Comparison of ENCODE assay signal across 21 cellular contexts in the genomic region with DNA sequence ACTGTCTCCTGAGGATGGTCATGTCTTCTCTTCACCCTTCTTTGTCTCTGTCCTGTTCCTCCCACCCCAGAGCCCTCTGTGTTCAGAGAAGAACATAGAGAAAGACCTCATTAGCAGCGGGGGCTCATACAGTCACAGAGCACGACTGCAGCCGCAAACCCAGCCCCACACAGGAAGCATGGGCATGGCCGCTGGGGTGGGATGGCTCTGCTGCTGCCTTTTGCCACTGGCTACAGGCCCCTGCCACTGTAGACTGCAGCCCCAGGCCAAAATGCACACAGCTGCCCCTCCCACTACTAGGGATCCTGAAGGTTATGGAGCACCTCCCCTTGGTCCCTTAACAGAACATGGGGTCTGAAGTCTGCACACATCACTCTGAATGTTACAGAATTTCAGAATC. TPM values are rescaled to one million over a fixed set of nuclear protein-coding genes. Genes with fewer than 3 reads are reported as not detected.
DNase-seq lines count a peak whose midpoint lies in the region; ATAC-seq, FAIRE-seq and TF ChIP-seq lines count a peak whose summit lies in the region.
"Had no signal": no experiment of that assay in that cellular context is flagged by ENCODE, and none has a peak within 500 bp of the region (broad histone marks: within the 10 kb centered on the region; RNA-seq: fewer than 3 reads in every experiment).

No MANE protein-coding gene starts in this region.

- no CpG with 5 or more reads among the region's 4 CpGs for WGBS in neuronal stem cell (ENCODE audit: extremely low coverage in 2 of 2, insufficient read length in 2 of 2, insufficient replicate concordance in 1 of 2), 2 donors

- dilution Hi-C loops in endothelial cell of umbilical vein (cut with MboI; ENCODE audit: extremely low pct_ligation_motif_present, low sequenced_read_pairs) = no loop called here

- no peak for TF ChIP-seq CTCF in endothelial cell of umbilical vein (IDR thresholded peaks at IDR 0.05; ENCODE audit: extremely low read depth in 1 of 2, insufficient read depth in 1 of 2, low read depth in 1 of 2, low read length in 2 of 2)

- DNase-seq in endothelial cell of umbilical vein (ENCODE audit: low read depth, low spot score) = no peak
- no peak for DNase-seq in neuronal stem cell (ENCODE audit: low spot score)
- no peak for DNase-seq in NCI-H748 treated with DMSO at 0.1 percent for 48 hours (lab: John Stamatoyannopoulos, UW)
- no peak for DNase-seq in activated CD4-positive, CD25-positive, alpha-beta regulatory T cell treated with anti-CD3 and anti-CD28 coated beads, Interleukin-2, amount 50 U/mL, for 72 hours
- DNase-seq: Calu3; CD4-positive, alpha-beta memory T cell; DMS153; GOT3; HCEC 1CT; NCI-H1092; NCI-H146; NCI-H2029 treated with DMSO at 0.1 percent for 48 hours; NCI-H2171; NCI-H345 had no signal

- peak; percentile 67 for FAIRE-seq in endothelial cell of umbilical vein (lab: Jason Lieb, UNC)
- FAIRE-seq: G401.6, GM18507, GM19239, RCC 7860 had no signal

- H3K4me2 ChIP-seq in endothelial cell of umbilical vein (ENCODE audit: insufficient read depth, low read length) (no peak overlapping the region), neuronal stem cell (ENCODE audit: insufficient read depth, low read length, poor library complexity, severe bottlenecking) (no peak overlapping the region)

- no peak overlapping the region for H3K9ac ChIP-seq in endothelial cell of umbilical vein (replicated peaks; ENCODE audit: extremely low read depth, insufficient read depth, low read length)
- no peak overlapping the region for H3K9ac ChIP-seq in neuronal stem cell (ENCODE audit: low read depth, low read length, poor library complexity)

- H4K91ac ChIP-seq in neuronal stem cell (ENCODE audit: low read depth, low read length, poor library complexity) = no peak overlapping the region

- H3K23ac ChIP-seq in neuronal stem cell (ENCODE audit: low read depth, low read length, poor library complexity) = no peak overlapping the region

- no peak overlapping the region for H3K14ac ChIP-seq in neuronal stem cell (ENCODE audit: low read length)

- H3K9me1 ChIP-seq in endothelial cell of umbilical vein (replicated peaks; ENCODE audit: control insufficient read depth, extremely low read depth, insufficient read depth, low read length) = no peaks in the 10 kb centered on the region

- H3K27me3 ChIP-seq in endothelial cell of umbilical vein (ENCODE audit: control insufficient read depth in 2 of 2, insufficient read depth in 2 of 2, low read length in 2 of 2) (no peaks in the 10 kb centered on the region), neuronal stem cell (ENCODE audit: control insufficient read depth in 3 of 3, insufficient read depth in 3 of 3, low read depth in 1 of 3, low read length in 3 of 3) (peaks cover 0 to 24% (median 0%) of the 10 kb centered on the region in 3 experiments)

- no peak overlapping the region for H3K4me3 ChIP-seq in endothelial cell of umbilical vein (replicated peaks in 1 of 3; ENCODE audit: insufficient read depth in 1 of 3, low read depth in 1 of 3, low read length in 3 of 3)
- no peak overlapping the region for H3K4me3 ChIP-seq in neuronal stem cell (ENCODE audit: low read length in 2 of 2)

- H3K4me1 ChIP-seq in endothelial cell of umbilical vein (ENCODE audit: control insufficient read depth, extremely low read depth, insufficient read depth, low read length) (peaks cover 68% of the 10 kb centered on the region), neuronal stem cell (ENCODE audit: control insufficient read depth in 2 of 2, insufficient read depth in 1 of 2, low read depth in 1 of 2, low read length in 2 of 2) (peaks cover 19 to 44% of the 10 kb centered on the region in 2 donors)

- H2AFZ ChIP-seq in endothelial cell of umbilical vein (ENCODE audit: low read depth, low read length) (no peak overlapping the region), neuronal stem cell (ENCODE audit: low read length) (peak overlapping the region; percentile 17)

- H3K36me3 ChIP-seq in KOPT-K1 (ENCODE audit: insufficient read depth, low read length) = no peaks in the 10 kb centered on the region
- H3K36me3 ChIP-seq in endothelial cell of umbilical vein (ENCODE audit: control insufficient read depth in 2 of 2, extremely low read depth in 1 of 2, insufficient read depth in 2 of 2, low read length in 2 of 2) = peaks cover 0 to 6% of the 10 kb centered on the region in 2 experiments
- H3K36me3 ChIP-seq in neuronal stem cell (replicated peaks in 1 of 2; ENCODE audit: control insufficient read depth in 2 of 2, insufficient read depth in 2 of 2, low read length in 2 of 2) = no peaks in the 10 kb centered on the region

- no peak overlapping the region for H2BK15ac ChIP-seq in neuronal stem cell (ENCODE audit: low read length)

- no peak overlapping the region for H2BK12ac ChIP-seq in neuronal stem cell (ENCODE audit: low read length)

- no peaks in the 10 kb centered on the region for H3K79me1 ChIP-seq in neuronal stem cell (ENCODE audit: low read depth, low read length)

- intact Hi-C loops in endothelial cell of umbilical vein (cut with micrococcal nuclease) = loop anchor here (1.0 to 5.0 kb wide), 3 partner anchors 23 to 359 kb away; no protein-coding TSS in a partner anchor

- H3K4ac ChIP-seq in neuronal stem cell (ENCODE audit: low read length) = no peak overlapping the region

- H2BK120ac ChIP-seq in neuronal stem cell (ENCODE audit: low read depth, low read length) = no peak overlapping the region

- no TSS peak for BruUV-seq in endothelial cell of umbilical vein (replicated peaks; lab: Mats Ljungman, UMichigan)

- H2BK5ac ChIP-seq in neuronal stem cell (ENCODE audit: low read length) = no peak overlapping the region

- CTCF ChIA-PET in endothelial cell of umbilical vein (lab: Charles Lee) = interaction anchor here (1.1 to 3.7 kb wide), 10 partner anchors 10 to 63 kb away, joined by 3 to 40 read pairs (median 6); a partner anchor contains a TSS

- no peaks in the 10 kb centered on the region for H3K9me3 ChIP-seq in KOPT-K1 (ENCODE audit: insufficient read depth, low read length, poor library complexity, severe bottlenecking)
- H3K9me3 ChIP-seq in endothelial cell of umbilical vein (replicated peaks; ENCODE audit: control insufficient read depth, insufficient read depth, low read length) = no peaks in the 10 kb centered on the region
- H3K9me3 ChIP-seq in neuronal stem cell (replicated peaks in 1 of 2; ENCODE audit: control insufficient read depth in 2 of 2, insufficient read depth in 1 of 2, low read depth in 1 of 2, low read length in 2 of 2) = no peaks in the 10 kb centered on the region

- no peaks in the 10 kb centered on the region for H4K20me1 ChIP-seq in endothelial cell of umbilical vein (replicated peaks; ENCODE audit: control insufficient read depth, extremely low read depth, insufficient read depth, low read length)

- H3K27ac ChIP-seq in KOPT-K1 (ENCODE audit: low read depth, low read length, poor library complexity, severe bottlenecking) (peak overlapping the region; percentile 10), endothelial cell of umbilical vein (ENCODE audit: insufficient read depth, low read depth, low read length) (peak overlapping the region; percentile 56), neuronal stem cell (replicated peaks; ENCODE audit: low read length) (no peak overlapping the region)

- no peak overlapping the region for H4K8ac ChIP-seq in neuronal stem cell (ENCODE audit: low read depth, low read length)

- POLR2A ChIA-PET in endothelial cell of umbilical vein (lab: Charles Lee) = interaction anchor here (0.9 to 1.3 kb wide), 2 partner anchors 57 to 67 kb away, joined by 3 to 4 read pairs; no protein-coding TSS in a partner anchor

- ATAC-seq in HG03378 (IDR thresholded peaks at IDR 0.05; ENCODE audit: unreplicated experiment) (no peak), GM18861 (IDR thresholded peaks at IDR 0.05; ENCODE audit: unreplicated experiment) (no peak)

- no peak for TF ChIP-seq POLR2A in endothelial cell of umbilical vein (IDR thresholded peaks at IDR 0.05; ENCODE audit: low read depth, low read length)

- no peak overlapping the region for H2AK5ac ChIP-seq in neuronal stem cell (ENCODE audit: low read depth, low read length)

- peak overlapping the region; percentile 20 for H3K18ac ChIP-seq in neuronal stem cell (ENCODE audit: low read length)

- no peaks in the 10 kb centered on the region for H3K79me2 ChIP-seq in endothelial cell of umbilical vein (ENCODE audit: control insufficient read depth, insufficient read depth, low read length)

TF ChIP-seq in endothelial cell of umbilical vein, 7 proteins besides CTCF, POLR2A, EP300 and RAD21 (continues in another document):
- TF ChIP-seq FOS (IDR thresholded peaks at IDR 0.05; ENCODE audit: borderline replicate concordance, insufficient read depth, low read length) (no peak), JUN (IDR thresholded peaks at IDR 0.05; ENCODE audit: borderline replicate concordance, insufficient read depth, insufficient read length, low read depth) (no peak), POLR2AphosphoS5 (IDR thresholded peaks at IDR 0.05; ENCODE audit: insufficient read depth, low read depth, low read length) (no peak), EZH2 (IDR thresholded peaks at IDR 0.05; ENCODE audit: borderline replicate concordance, low read depth, low read length, severe bottlenecking) (no peak), GATA2 (IDR thresholded peaks at IDR 0.05; ENCODE audit: insufficient read depth, insufficient read length, low read depth, low read length) (no peak), MYC (IDR thresholded peaks at IDR 0.05; ENCODE audit: low read depth, low read length) (no peak)

RNA-seq across cellular contexts. Expression of a gene that starts 34.9 kb away (rescaled TPM):
- total RNA-seq in endothelial cell of umbilical vein = 0.97 and 1.2 TPM in 2 replicates
- 2.3 and 2.7 TPM in 2 replicates for polyA plus RNA-seq in endothelial cell of umbilical vein
- 1.0 and 1.7 TPM in 2 replicates for polyA plus RNA-seq in endothelial cell of umbilical vein (2011; cell fraction: cytosol; rRNA removed)
- polyA plus RNA-seq in endothelial cell of umbilical vein (2011; cell fraction: nucleus; rRNA removed) = 1.6 and 2.1 TPM in 2 replicates
- 0.52 and 1.1 TPM in 2 replicates for polyA plus RNA-seq in endothelial cell of umbilical vein (2012)
- polyA minus RNA-seq in endothelial cell of umbilical vein = 1.1 and 1.3 TPM in 2 replicates
- 9.7 TPM for polyA minus RNA-seq in endothelial cell of umbilical vein (2011; cell fraction: cytosol; rRNA and poly(A)+ RNA removed)
- polyA minus RNA-seq in endothelial cell of umbilical vein (2011; cell fraction: nucleus; rRNA and poly(A)+ RNA removed) = 0.38 and 1.7 TPM in 2 replicates
- 1.2 TPM for polyA plus RNA-seq in neuronal stem cell (2013, experiment 1 of 2)
- 1.5 TPM for polyA plus RNA-seq in neuronal stem cell (2013, experiment 2 of 2)

RNA-seq across cellular contexts. Expression of a gene that starts 57.9 kb away (rescaled TPM):
- 50.1 and 79.2 TPM in 2 replicates for total RNA-seq in endothelial cell of umbilical vein
- 60.2 and 74.0 TPM in 2 replicates for polyA plus RNA-seq in endothelial cell of umbilical vein
- polyA plus RNA-seq in endothelial cell of umbilical vein (2011; cell fraction: cytosol; rRNA removed) = 29.2 and 37.9 TPM in 2 replicates
- 149 and 190 TPM in 2 replicates for polyA plus RNA-seq in endothelial cell of umbilical vein (2011; cell fraction: nucleus; rRNA removed)
- 24.4 and 35.1 TPM in 2 replicates for polyA plus RNA-seq in endothelial cell of umbilical vein (2012)
- 66.2 and 70.5 TPM in 2 replicates for polyA minus RNA-seq in endothelial cell of umbilical vein
- 12.5 TPM for polyA minus RNA-seq in endothelial cell of umbilical vein (2011; cell fraction: cytosol; rRNA and poly(A)+ RNA removed)
- polyA minus RNA-seq in endothelial cell of umbilical vein (2011; cell fraction: nucleus; rRNA and poly(A)+ RNA removed) = 69.0 and 96.3 TPM in 2 replicates
- polyA plus RNA-seq in neuronal stem cell (2013, experiment 1 of 2) = 10.9 TPM
- polyA plus RNA-seq in neuronal stem cell (2013, experiment 2 of 2) = 11.1 TPM
